5 cellular contexts compared by ENCODE assay signal in the genomic region with DNA sequence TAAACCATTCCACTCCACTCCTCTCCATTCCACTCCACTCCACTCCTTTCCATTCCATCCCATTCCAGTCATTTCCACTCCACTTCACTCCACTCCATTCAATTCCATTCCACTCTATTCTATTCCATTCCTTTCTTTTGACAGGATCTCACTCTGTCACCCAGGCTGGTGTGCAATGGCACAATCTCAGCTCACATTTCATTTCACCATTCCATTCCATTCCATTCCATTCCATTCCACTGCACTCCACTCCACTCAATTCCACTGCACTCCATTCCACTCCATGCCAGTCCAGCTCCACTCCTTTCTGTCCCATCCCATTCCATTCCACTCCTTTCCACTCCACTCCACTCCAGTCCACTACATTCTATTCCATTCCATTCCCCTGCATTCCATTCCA.
DNase-seq lines count a peak whose midpoint lies in the region; ATAC-seq and TF ChIP-seq lines count a peak whose summit lies in the region.
"Not testable (repeated sequence)": the region's sequence is repeated elsewhere in the genome, so short reads cannot be mapped to it uniquely, and the experiment has no call there.

No MANE protein-coding gene starts in this region.

- in situ Hi-C loops in IMR-90 (cut with MboI; ENCODE audit: low sequenced_read_pairs): loop anchor here (10.0 kb wide), 1 partner anchor 57 kb away; no protein-coding TSS in a partner anchor

- not testable (repeated sequence) for H3K4me2 ChIP-seq in IMR-90 (ENCODE audit: low read depth, low read length); neuronal stem cell (ENCODE audit: insufficient read depth, low read length, poor library complexity, severe bottlenecking)

- H3K79me1 ChIP-seq in IMR-90 (ENCODE audit: low read depth in 1 of 2, low read length in 2 of 2); neuronal stem cell (ENCODE audit: low read depth, low read length): not testable (repeated sequence)

- not testable (repeated sequence) for H3K4me1 ChIP-seq in IMR-90 (ENCODE audit: control insufficient read depth, insufficient read depth, low read length); neuronal stem cell (ENCODE audit: control insufficient read depth in 2 of 2, insufficient read depth in 1 of 2, low read depth in 1 of 2, low read length in 2 of 2); subcutaneous abdominal adipose tissue (ENCODE audit: control insufficient read depth in 5 of 5, insufficient read depth in 5 of 5, low read length in 5 of 5); upper lobe of right lung

- not testable (repeated sequence) for TF ChIP-seq RAD21 in IMR-90 (IDR thresholded peaks at IDR 0.05; ENCODE audit: low read length)

- H3K36me3 ChIP-seq in IMR-90 (ENCODE audit: control insufficient read depth, insufficient read depth, low read length); neuronal stem cell (replicated peaks in 1 of 2; ENCODE audit: control insufficient read depth in 2 of 2, insufficient read depth in 2 of 2, low read length in 2 of 2); subcutaneous abdominal adipose tissue (ENCODE audit: control insufficient read depth in 5 of 5, insufficient read depth in 5 of 5, low read length in 5 of 5); upper lobe of right lung: not testable (repeated sequence)

- peaks cover 28% of the 10 kb centered on the region for H3K27me3 Mint-ChIP-seq in glutamatergic neuron (ENCODE audit: unreplicated experiment)

- not testable (repeated sequence) for H3K4ac ChIP-seq in IMR-90 (ENCODE audit: low read depth, low read length); neuronal stem cell (ENCODE audit: low read length)

- H3K9ac ChIP-seq in IMR-90 (ENCODE audit: low read depth, low read length); neuronal stem cell (ENCODE audit: low read depth, low read length, poor library complexity); subcutaneous abdominal adipose tissue (ENCODE audit: low read length in 5 of 5): not testable (repeated sequence)

- not testable (repeated sequence) for H3K27me3 ChIP-seq in IMR-90 (ENCODE audit: control insufficient read depth, insufficient read depth, low read length); neuronal stem cell (ENCODE audit: control insufficient read depth in 3 of 3, insufficient read depth in 3 of 3, low read depth in 1 of 3, low read length in 3 of 3); subcutaneous abdominal adipose tissue (ENCODE audit: control insufficient read depth in 5 of 5, insufficient read depth in 4 of 5, low read length in 5 of 5); upper lobe of right lung

- not testable (repeated sequence) for H2AK5ac ChIP-seq in IMR-90 (ENCODE audit: low read depth, low read length); neuronal stem cell (ENCODE audit: low read depth, low read length)

- H4K5ac ChIP-seq in IMR-90 (ENCODE audit: low read depth, low read length): not testable (repeated sequence)

- H2AFZ ChIP-seq in IMR-90 (replicated peaks; ENCODE audit: low read length, poor library complexity); neuronal stem cell (ENCODE audit: low read length): not testable (repeated sequence)

- not testable (repeated sequence) for H3K18ac ChIP-seq in IMR-90 (ENCODE audit: low read depth, low read length); neuronal stem cell (ENCODE audit: low read length)

- DNase-seq in IMR-90; glutamatergic neuron; neuronal stem cell (ENCODE audit: low spot score); upper lobe of right lung: not testable (repeated sequence)

- peaks cover 43% of the 10 kb centered on the region for H3K9me3 Mint-ChIP-seq in glutamatergic neuron (ENCODE audit: unreplicated experiment)

- CTCF ChIA-PET in IMR-90 (lab: Yijun Ruan, JAX): not testable (repeated sequence)

- not testable (repeated sequence) for H3K27ac Mint-ChIP-seq in glutamatergic neuron (ENCODE audit: unreplicated experiment)

- not testable (repeated sequence) for H3K9me1 ChIP-seq in IMR-90 (ENCODE audit: insufficient read depth, low read length)

- not testable (repeated sequence) for BruUV-seq in IMR-90 (replicated peaks; lab: Mats Ljungman, UMichigan)

- not testable (repeated sequence) for TF ChIP-seq POLR2A in IMR-90 (IDR thresholded peaks at IDR 0.05; ENCODE audit: low read depth, low read length)

- H3K14ac ChIP-seq in IMR-90 (replicated peaks; ENCODE audit: low read depth, low read length); neuronal stem cell (ENCODE audit: low read length): not testable (repeated sequence)

- intact Hi-C loops in IMR-90 (cut with micrococcal nuclease); upper lobe of right lung (cut with DNase I): not testable (repeated sequence)

- not testable (repeated sequence) for H3K4me3 ChIP-seq in IMR-90 (ENCODE audit: insufficient read depth, low read depth, low read length); neuronal stem cell (ENCODE audit: low read length in 2 of 2); upper lobe of right lung
- peak overlapping the region in 3 of 5 donors; percentile 20 to 54 (median 24) for H3K4me3 ChIP-seq in subcutaneous abdominal adipose tissue (ENCODE audit: low read depth in 1 of 5, low read length in 5 of 5)

- not testable (repeated sequence) for H3K4me1 Mint-ChIP-seq in glutamatergic neuron (ENCODE audit: low read depth, unreplicated experiment)

- H2BK20ac ChIP-seq in IMR-90 (ENCODE audit: low read depth, low read length): not testable (repeated sequence)

- H2BK15ac ChIP-seq in IMR-90 (ENCODE audit: low read depth, low read length); neuronal stem cell (ENCODE audit: low read length): not testable (repeated sequence)

- not testable (repeated sequence) for H4K20me1 ChIP-seq in IMR-90 (ENCODE audit: insufficient read depth, low read length)

- H3K23ac ChIP-seq in IMR-90 (ENCODE audit: low read depth, low read length); neuronal stem cell (ENCODE audit: low read depth, low read length, poor library complexity): not testable (repeated sequence)

- POLR2A ChIA-PET in IMR-90 (lab: Charles Lee; ENCODE audit: unreplicated experiment): not testable (repeated sequence)

- H3K36me3 Mint-ChIP-seq in glutamatergic neuron (ENCODE audit: unreplicated experiment): peaks cover 42% of the 10 kb centered on the region

- not testable (repeated sequence) for TF ChIP-seq CTCF in IMR-90 (conservative IDR thresholded peaks at IDR 0.05; ENCODE audit: low read depth, low read length); glutamatergic neuron (IDR thresholded peaks at IDR 0.05; ENCODE audit: partially characterized antibody, unreplicated experiment); upper lobe of right lung (IDR thresholded peaks at IDR 0.05)

- H2AK9ac ChIP-seq in IMR-90 (replicated peaks; ENCODE audit: low read depth, low read length, poor library complexity): not testable (repeated sequence)

- H2BK120ac ChIP-seq in IMR-90 (ENCODE audit: low read depth, low read length); neuronal stem cell (ENCODE audit: low read depth, low read length): not testable (repeated sequence)

- H4K8ac ChIP-seq in IMR-90 (ENCODE audit: low read depth in 2 of 2, low read length in 2 of 2): not testable (repeated sequence)
- peak overlapping the region; percentile 43 for H4K8ac ChIP-seq in neuronal stem cell (ENCODE audit: low read depth, low read length)

- ATAC-seq in IMR-90 (ENCODE audit: low read depth): not testable (repeated sequence)
- ATAC-seq in upper lobe of right lung: peak; percentile 26

- peak overlapping the region; percentile 8 for H3K4me3 Mint-ChIP-seq in glutamatergic neuron (ENCODE audit: unreplicated experiment)

- not testable (repeated sequence) for H2BK12ac ChIP-seq in neuronal stem cell (ENCODE audit: low read length)

- H3K9me3 ChIP-seq in IMR-90 (ENCODE audit: control insufficient read depth, insufficient read depth, low read length) (peaks cover 21% of the 10 kb centered on the region), neuronal stem cell (replicated peaks in 1 of 2; ENCODE audit: control insufficient read depth in 2 of 2, insufficient read depth in 1 of 2, low read depth in 1 of 2, low read length in 2 of 2) (peaks cover 0 to 24% of the 10 kb centered on the region in 2 donors), subcutaneous abdominal adipose tissue (ENCODE audit: control insufficient read depth in 5 of 5, low read length in 5 of 5) (peaks cover 13 to 60% (median 45%) of the 10 kb centered on the region in 5 donors)
- H3K9me3 ChIP-seq in upper lobe of right lung: not testable (repeated sequence)

- not testable (repeated sequence) for H3K27ac ChIP-seq in IMR-90 (ENCODE audit: insufficient read depth, low read length); neuronal stem cell (replicated peaks; ENCODE audit: low read length); subcutaneous abdominal adipose tissue (ENCODE audit: low read depth, low read length); upper lobe of right lung

- not testable (repeated sequence) for H3K56ac ChIP-seq in IMR-90 (ENCODE audit: extremely low read depth, insufficient read depth, low read length)

- not testable (repeated sequence) for H4K91ac ChIP-seq in IMR-90 (ENCODE audit: insufficient read depth, low read depth, low read length); neuronal stem cell (ENCODE audit: low read depth, low read length, poor library complexity)

- dilution Hi-C loops in IMR-90 (cut with HindIII; ENCODE audit: low sequenced_read_pairs, unreplicated experiment): not testable (repeated sequence)

- peak overlapping the region; percentile 39 for H2BK5ac ChIP-seq in IMR-90 (ENCODE audit: low read depth, low read length, poor library complexity, severe bottlenecking)
- not testable (repeated sequence) for H2BK5ac ChIP-seq in neuronal stem cell (ENCODE audit: low read length)
